Comparison of ENCODE assay signal across 24 cellular contexts in the genomic region with DNA sequence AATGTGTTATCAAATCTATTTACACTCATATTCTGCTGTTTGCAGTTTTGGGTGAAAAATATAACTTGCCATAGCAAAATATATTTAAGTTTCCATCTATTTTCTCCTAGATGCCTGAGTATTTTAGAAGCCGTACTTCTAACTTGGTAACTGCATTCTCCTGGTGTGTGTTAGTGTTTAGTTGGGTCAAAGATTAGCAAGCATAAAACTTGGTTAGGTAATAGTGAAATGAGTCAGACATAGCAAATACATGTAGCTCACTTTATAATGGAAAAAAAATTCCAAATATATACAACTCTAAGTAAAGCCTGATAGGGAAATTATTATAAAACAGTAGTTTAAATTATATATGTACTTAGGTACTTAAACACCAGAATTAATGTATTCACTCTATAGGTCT.
DNase-seq lines count a peak whose midpoint lies in the region; ATAC-seq and TF ChIP-seq lines count a peak whose summit lies in the region.
"Had no signal": no experiment of that assay in that cellular context is flagged by ENCODE, and none has a peak within 500 bp of the region (broad histone marks: within the 10 kb centered on the region; RNA-seq: fewer than 3 reads in every experiment).

No MANE protein-coding gene starts in this region.

- no peak overlapping the region for H4K91ac ChIP-seq in IMR-90 (ENCODE audit: insufficient read depth, low read depth, low read length)

- H3K9me3 ChIP-seq in IMR-90 (ENCODE audit: control insufficient read depth, insufficient read depth, low read length): no peaks in the 10 kb centered on the region
- H3K9me3 ChIP-seq: Peyer's patch had no signal

- in situ Hi-C loops in IMR-90 (cut with MboI; ENCODE audit: low sequenced_read_pairs): no loop called here

- intact Hi-C loops in IMR-90 (cut with micrococcal nuclease): no loop called here

- H2BK20ac ChIP-seq in IMR-90 (ENCODE audit: low read depth, low read length): no peak overlapping the region

- H3K56ac ChIP-seq in IMR-90 (ENCODE audit: extremely low read depth, insufficient read depth, low read length): no peak overlapping the region

- H3K4me3 ChIP-seq in IMR-90 (ENCODE audit: insufficient read depth, low read depth, low read length) (no peak overlapping the region), epithelial cell of esophagus (ENCODE audit: low read length) (no peak overlapping the region)
- H3K4me3 ChIP-seq: GM23338, Peyer's patch, SK-N-MC had no signal

- no peaks in the 10 kb centered on the region for H3K79me1 ChIP-seq in IMR-90 (ENCODE audit: low read depth in 1 of 2, low read length in 2 of 2)

- WGBS in IMR-90 (ENCODE audit: extremely low coverage in 2 of 2, insufficient read length in 1 of 2), 2 experiments: no CpG with 5 or more reads among the region's 1 CpG

- BruUV-seq in IMR-90 (replicated peaks; lab: Mats Ljungman, UMichigan): no TSS peak

- H4K20me1 ChIP-seq in IMR-90 (ENCODE audit: insufficient read depth, low read length): no peaks in the 10 kb centered on the region

- H2AK9ac ChIP-seq in IMR-90 (replicated peaks; ENCODE audit: low read depth, low read length, poor library complexity): no peak overlapping the region

- TF ChIP-seq RAD21 in IMR-90 (IDR thresholded peaks at IDR 0.05; ENCODE audit: low read length): no peak

- no peak overlapping the region for H2BK5ac ChIP-seq in IMR-90 (ENCODE audit: low read depth, low read length, poor library complexity, severe bottlenecking)

- no peak overlapping the region for H3K18ac ChIP-seq in IMR-90 (ENCODE audit: low read depth, low read length)

- H3K14ac ChIP-seq in IMR-90 (replicated peaks; ENCODE audit: low read depth, low read length): no peak overlapping the region

- no peak overlapping the region for H2BK15ac ChIP-seq in IMR-90 (ENCODE audit: low read depth, low read length)

- DNase-seq in IMR-90: peak; percentile 36
- DNase-seq in epithelial cell of esophagus (ENCODE audit: low read depth): peak; percentile 15
- DNase-seq in iris pigment epithelial cell (ENCODE audit: low read depth): peak; percentile 6
- no peak for DNase-seq in inferior parietal cortex (ENCODE audit: extremely low spot score)
- DNase-seq in NCI-H2196 treated with DMSO at 0.1 percent for 48 hours (lab: John Stamatoyannopoulos, UW; ENCODE audit: unreplicated experiment): no peak
- DNase-seq: CD8-positive, alpha-beta memory T cell; DMS 273 treated with DMSO at 0.1 percent for 48 hours; DMS79; EL; H9; HFFc6; MM.1S; NCI-H1694; NCI-H2029 treated with DMSO at 0.1 percent for 48 hours; NCI-H2227 treated with DMSO at 0.1 percent for 48 hours; NCI-H526 treated with DMSO at 0.1 percent for 48 hours; Peyer's patch; SHP77 treated with DMSO at 0.1 percent for 48 hours had no signal

- no peak overlapping the region for H4K8ac ChIP-seq in IMR-90 (ENCODE audit: low read depth in 2 of 2, low read length in 2 of 2)

- ATAC-seq in IMR-90 (ENCODE audit: low read depth) (peak; percentile 32; the same call in 1 of the 2 replicates), HG03280 (IDR thresholded peaks at IDR 0.05; ENCODE audit: unreplicated experiment) (no peak), GM21717 (IDR thresholded peaks at IDR 0.05; ENCODE audit: unreplicated experiment) (no peak)
- ATAC-seq: GM23338 had no signal

- CTCF ChIA-PET in IMR-90 (lab: Yijun Ruan, JAX): no interaction called here

- no peaks in the 10 kb centered on the region for H3K9me1 ChIP-seq in IMR-90 (ENCODE audit: insufficient read depth, low read length)

- TF ChIP-seq CTCF in IMR-90 (conservative IDR thresholded peaks at IDR 0.05; ENCODE audit: low read depth, low read length) (no peak), epithelial cell of esophagus (IDR thresholded peaks at IDR 0.05; ENCODE audit: insufficient read depth, low read depth, low read length, missing control alignments) (no peak)

- H3K27ac ChIP-seq in IMR-90 (ENCODE audit: insufficient read depth, low read length): no peak overlapping the region
- H3K27ac ChIP-seq: C4-2B, KMS-11, Peyer's patch, SK-N-MC had no signal

- H3K23ac ChIP-seq in IMR-90 (ENCODE audit: low read depth, low read length): no peak overlapping the region

- no peaks in the 10 kb centered on the region for H3K27me3 ChIP-seq in IMR-90 (ENCODE audit: control insufficient read depth, insufficient read depth, low read length)
- H3K27me3 ChIP-seq: Peyer's patch had no signal

- H2BK120ac ChIP-seq in IMR-90 (ENCODE audit: low read depth, low read length): no peak overlapping the region

- TF ChIP-seq POLR2A in IMR-90 (IDR thresholded peaks at IDR 0.05; ENCODE audit: low read depth, low read length): no peak

- no peak overlapping the region for H3K4me2 ChIP-seq in IMR-90 (ENCODE audit: low read depth, low read length)
- H3K4me2 ChIP-seq: GM23338, KMS-11 had no signal

- POLR2A ChIA-PET in IMR-90 (lab: Charles Lee; ENCODE audit: unreplicated experiment): interaction anchor here (0.6 kb wide), 1 partner anchor 67 kb away, joined by 3 read pairs; no protein-coding TSS in a partner anchor

- no peak overlapping the region for H2AK5ac ChIP-seq in IMR-90 (ENCODE audit: low read depth, low read length)

- no peak overlapping the region for H3K9ac ChIP-seq in IMR-90 (ENCODE audit: low read depth, low read length)
- H3K9ac ChIP-seq: KMS-11 had no signal

- dilution Hi-C loops in IMR-90 (cut with HindIII; ENCODE audit: low sequenced_read_pairs, unreplicated experiment): no loop called here

- no peak overlapping the region for H4K5ac ChIP-seq in IMR-90 (ENCODE audit: low read depth, low read length)

- no peak overlapping the region for H3K4ac ChIP-seq in IMR-90 (ENCODE audit: low read depth, low read length)

- no peak overlapping the region for H2AFZ ChIP-seq in IMR-90 (replicated peaks; ENCODE audit: low read length, poor library complexity)
- H2AFZ ChIP-seq: GM23338 had no signal

- no peaks in the 10 kb centered on the region for H3K4me1 ChIP-seq in IMR-90 (ENCODE audit: control insufficient read depth, insufficient read depth, low read length)
- H3K4me1 ChIP-seq: Peyer's patch had no signal

- no peaks in the 10 kb centered on the region for H3K36me3 ChIP-seq in IMR-90 (ENCODE audit: control insufficient read depth, insufficient read depth, low read length)
- H3K36me3 ChIP-seq: Peyer's patch had no signal

TF ChIP-seq in IMR-90, 13 proteins besides CTCF, POLR2A, EP300 and RAD21:
- TF ChIP-seq CEBPB (IDR thresholded peaks at IDR 0.05; ENCODE audit: low read depth, low read length) (no peak), MXI1 (IDR thresholded peaks at IDR 0.05; ENCODE audit: borderline replicate concordance, low read depth, low read length) (no peak), NFE2L2 (IDR thresholded peaks at IDR 0.05; ENCODE audit: low read depth, low read length) (no peak), MAZ (IDR thresholded peaks at IDR 0.05; ENCODE audit: borderline replicate concordance, low read depth, low read length) (no peak), ELK1 (IDR thresholded peaks at IDR 0.05; ENCODE audit: borderline replicate concordance, low read depth, low read length) (no peak), FOS (IDR thresholded peaks at IDR 0.05; ENCODE audit: low read depth, low read length) (no peak), CHD1 (IDR thresholded peaks at IDR 0.05; ENCODE audit: low read depth, low read length) (no peak), MAFK (IDR thresholded peaks at IDR 0.05; ENCODE audit: low read depth, low read length) (no peak), RCOR1 (IDR thresholded peaks at IDR 0.05; ENCODE audit: insufficient replicate concordance, low read length) (no peak), RFX5 (IDR thresholded peaks at IDR 0.05; ENCODE audit: low read depth, low read length) (no peak), BHLHE40 (IDR thresholded peaks at IDR 0.05; ENCODE audit: low read depth, low read length) (no peak), SMC3 (IDR thresholded peaks at IDR 0.05; ENCODE audit: low read depth, low read length) (no peak)
- TF ChIP-seq, protein P1, sequence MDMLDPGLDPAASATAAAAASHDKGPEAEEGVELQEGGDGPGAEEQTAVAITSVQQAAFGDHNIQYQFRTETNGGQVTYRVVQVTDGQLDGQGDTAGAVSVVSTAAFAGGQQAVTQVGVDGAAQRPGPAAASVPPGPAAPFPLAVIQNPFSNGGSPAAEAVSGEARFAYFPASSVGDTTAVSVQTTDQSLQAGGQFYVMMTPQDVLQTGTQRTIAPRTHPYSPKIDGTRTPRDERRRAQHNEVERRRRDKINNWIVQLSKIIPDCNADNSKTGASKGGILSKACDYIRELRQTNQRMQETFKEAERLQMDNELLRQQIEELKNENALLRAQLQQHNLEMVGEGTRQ (IDR thresholded peaks at IDR 0.05; ENCODE audit: low read depth, low read length): no peak

Comparison
In these comparisons a context has a peak if more than half of its experiments do, and no peak if none do; other contexts are left out.
1. DNase-seq: peak in IMR-90 (single experiment), epithelial cell of esophagus (single experiment) and iris pigment epithelial cell (single experiment); none in inferior parietal cortex (single experiment) and NCI-H2196 treated with DMSO at 0.1 percent for 48 hours (single experiment).